ENCODE assay signal across 8 cellular contexts in genomic region chr4:158722917-158723793, GRCh38.
A peak's percentile ranks its signal among the peaks of the same experiment; 100 is the strongest.
DNase-seq lines count a peak whose midpoint lies in the region; ATAC-seq and TF ChIP-seq lines count a peak whose summit lies in the region.

Gene PPID (minus strand): TSS chr4:158723396. CDS start chr4:158723288, 108 bp downstream.

- H3K4me3 ChIP-seq in AG09309 (ENCODE audit: control insufficient read depth, low read depth, low read length): peak within 1 kb of the TSS; percentile 88

- TF ChIP-seq CTCF in AG09309 (IDR thresholded peaks at IDR 0.05; ENCODE audit: control insufficient read depth, insufficient read depth, low read depth, low read length, missing control alignments): no peak

- no peak for DNase-seq in AG09309 (ENCODE audit: low read depth)
- peak; percentile 66 for DNase-seq in NCI-H226
- DNase-seq in activated CD4-positive, CD25-positive, alpha-beta regulatory T cell treated with anti-CD3 and anti-CD28 coated beads, Interleukin-2, amount 50 U/mL, for 72 hours: peak; percentile 83
- DNase-seq in cerebellar cortex (ENCODE audit: low spot score): peak; percentile 84
- peak; percentile 88 for DNase-seq in islet precursor cell
- peak; percentile 77 for DNase-seq in stimulated activated CD4-positive, alpha-beta T cell treated with anti-CD3 and anti-CD28 coated beads, Interleukin-12 subunit alpha, Interleukin-12 subunit beta, amount 100 ng/mL, for 4 hours

- peak; percentile 98 for ATAC-seq in GM19023 (IDR thresholded peaks at IDR 0.05; ENCODE audit: unreplicated experiment)
- ATAC-seq in HG03196 (IDR thresholded peaks at IDR 0.05; ENCODE audit: unreplicated experiment): peak; percentile 96
